ENCODE assay signal across 8 cellular contexts in genomic region chr9:109098221-109098959, GRCh38. TPM values are rescaled to one million over a fixed set of nuclear protein-coding genes. Genes with fewer than 3 reads are reported as not detected.
DNase-seq lines count a peak whose midpoint lies in the region; ATAC-seq lines count a peak whose summit lies in the region.

No MANE protein-coding gene starts in this region.

- ATAC-seq in HG02885 (IDR thresholded peaks at IDR 0.05; ENCODE audit: poor library complexity, unreplicated experiment) (peak; percentile 52), left cardiac atrium (peak; percentile 65 to 70), HG03045 (IDR thresholded peaks at IDR 0.05; ENCODE audit: unreplicated experiment) (no peak), HG03457 (IDR thresholded peaks at IDR 0.05; ENCODE audit: unreplicated experiment) (no peak)
- ATAC-seq in activated T-helper 17 cell treated with anti-CD3 and anti-CD28 coated beads, Interleukin-2, amount 50 U/mL, for 72 hours (replicated peaks), result no peak

- H3K4me1 Mint-ChIP-seq in activated T-helper 17 cell treated with anti-CD3 and anti-CD28 coated beads, Interleukin-2, amount 50 U/mL, for 72 hours, result peaks cover 57% of the 10 kb centered on the region

- peak overlapping the region; percentile 80 for H3K27ac Mint-ChIP-seq in activated T-helper 17 cell treated with anti-CD3 and anti-CD28 coated beads, Interleukin-2, amount 50 U/mL, for 72 hours

- intact Hi-C loops in left cardiac atrium (cut with DNase I), result no loop called here

- H3K27me3 Mint-ChIP-seq in activated T-helper 17 cell treated with anti-CD3 and anti-CD28 coated beads, Interleukin-2, amount 50 U/mL, for 72 hours, result no peaks in the 10 kb centered on the region

- DNase-seq in DMS 273 (lab: John Stamatoyannopoulos, UW; ENCODE audit: unreplicated experiment) (peak; percentile 53), left cardiac atrium (no peak), smooth muscle cell of the brain vasculature (ENCODE audit: low read depth, low spot score) (peak; percentile 86), UCSD-AML1 (lab: John Stamatoyannopoulos, UW; ENCODE audit: unreplicated experiment) (no peak)

- H3K9me3 Mint-ChIP-seq in activated T-helper 17 cell treated with anti-CD3 and anti-CD28 coated beads, Interleukin-2, amount 50 U/mL, for 72 hours, result peaks cover 1% of the 10 kb centered on the region

- peaks cover 35% of the 10 kb centered on the region for H3K36me3 Mint-ChIP-seq in activated T-helper 17 cell treated with anti-CD3 and anti-CD28 coated beads, Interleukin-2, amount 50 U/mL, for 72 hours (ENCODE audit: low read depth)

- peak overlapping the region; percentile 54 for H3K4me3 Mint-ChIP-seq in activated T-helper 17 cell treated with anti-CD3 and anti-CD28 coated beads, Interleukin-2, amount 50 U/mL, for 72 hours

RNA-seq across cellular contexts. Expression of gene TMEM245, which starts 21.4 kb away (rescaled TPM):
- 10 to 100 TPM; 19.3 to 22.3 TPM for total RNA-seq in activated T-helper 17 cell treated with anti-CD3 and anti-CD28 coated beads, Interleukin-2, amount 50 U/mL, for 72 hours
- total RNA-seq in left cardiac atrium, result 10 to 100 TPM; 67.4 to 79.3 TPM

Comparison
In these comparisons a context has a peak if more than half of its experiments do, and no peak if none do; other contexts are left out.
1. DNase-seq: peak in DMS 273 (single experiment) and smooth muscle cell of the brain vasculature (single experiment); none in left cardiac atrium (single experiment) and UCSD-AML1 (single experiment).
2. ATAC-seq: peak in HG02885 (single experiment) and left cardiac atrium (2 of 2); none in activated T-helper 17 cell treated with anti-CD3 and anti-CD28 coated beads, Interleukin-2, amount 50 U/mL, for 72 hours (single experiment), HG03045 (single experiment) and HG03457 (single experiment).